8 cellular contexts compared by ENCODE assay signal in genomic region chr10:32149257-32149955, GRCh38.
A peak's percentile ranks its signal among the peaks of the same experiment; 100 is the strongest.
DNase-seq lines count a peak whose midpoint lies in the region; ATAC-seq, FAIRE-seq and TF ChIP-seq lines count a peak whose summit lies in the region.

No MANE protein-coding gene starts in this region.

- H3K4ac ChIP-seq in mesenchymal stem cell (ENCODE audit: low read depth in 1 of 2, low read length in 2 of 2) = no peak overlapping the region

- H3K27me3 ChIP-seq in astrocyte (ENCODE audit: insufficient read depth, low read length) (no peaks in the 10 kb centered on the region), mesenchymal stem cell (ENCODE audit: control insufficient read depth in 1 of 2, insufficient read depth in 1 of 2, low read length in 2 of 2) (no peaks in the 10 kb centered on the region)

- H3K9me3 Mint-ChIP-seq in astrocyte (ENCODE audit: unreplicated experiment) = peaks cover 8% of the 10 kb centered on the region

- H3K27ac ChIP-seq in astrocyte (ENCODE audit: low read depth, low read length) (peak overlapping the region; percentile 92), mesenchymal stem cell (ENCODE audit: low read length, poor library complexity, severe bottlenecking) (peak overlapping the region; percentile 73)

- WGBS in mesenchymal stem cell = 44% methylated on average over 8 of the region's 8 CpGs

- no peaks in the 10 kb centered on the region for H3K79me2 ChIP-seq in astrocyte (ENCODE audit: insufficient read depth, low read length)

- H4K20me1 ChIP-seq in astrocyte (ENCODE audit: insufficient read depth, low read length) = no peaks in the 10 kb centered on the region

- H3K9me3 ChIP-seq in astrocyte (ENCODE audit: insufficient read depth, low read depth, low read length) (no peaks in the 10 kb centered on the region), mesenchymal stem cell (ENCODE audit: control insufficient read depth, low read length) (peaks cover 5% of the 10 kb centered on the region)

- no peaks in the 10 kb centered on the region for H3K27me3 Mint-ChIP-seq in astrocyte (ENCODE audit: low read depth, unreplicated experiment)

- no peak for FAIRE-seq in astrocyte (lab: Jason Lieb, UNC)

- H3K9ac ChIP-seq in astrocyte (ENCODE audit: low read length) = peak overlapping the region; percentile 89
- peak overlapping the region; percentile 89 for H3K9ac ChIP-seq in mesenchymal stem cell (ENCODE audit: low read length)

- H3K36me3 ChIP-seq in astrocyte (ENCODE audit: insufficient read depth, low read length) = no peaks in the 10 kb centered on the region
- no peaks in the 10 kb centered on the region for H3K36me3 ChIP-seq in mesenchymal stem cell (ENCODE audit: control insufficient read depth in 1 of 2, insufficient read depth in 2 of 2, low read depth in 1 of 2, low read length in 2 of 2)

- no peak overlapping the region for H4K91ac ChIP-seq in mesenchymal stem cell (ENCODE audit: low read length)

- H2BK120ac ChIP-seq in mesenchymal stem cell (ENCODE audit: low read depth, low read length) = no peak overlapping the region

- TF ChIP-seq CTCF in astrocyte (IDR thresholded peaks at IDR 0.05; ENCODE audit: insufficient read depth, low read depth, low read length) = no peak

- H2BK12ac ChIP-seq in mesenchymal stem cell (ENCODE audit: low read length in 2 of 2) = no peak overlapping the region

- ATAC-seq in GM21367 (IDR thresholded peaks at IDR 0.05; ENCODE audit: unreplicated experiment) (peak; percentile 93), HG03520 (IDR thresholded peaks at IDR 0.05; ENCODE audit: unreplicated experiment) (peak; percentile 92)

- H3K4me3 Mint-ChIP-seq in astrocyte (ENCODE audit: unreplicated experiment) = no peak overlapping the region

- H3K4me1 Mint-ChIP-seq in astrocyte (ENCODE audit: low read depth, unreplicated experiment) = peaks cover 16% of the 10 kb centered on the region

- H3K4me3 ChIP-seq in astrocyte (ENCODE audit: insufficient read depth, low read depth, low read length) (peak overlapping the region; percentile 32), mesenchymal stem cell (ENCODE audit: insufficient read depth in 1 of 2, low read depth in 1 of 2, low read length in 2 of 2) (peak overlapping the region in 1 of 2 experiments; percentile 65)

- no peak overlapping the region for H2BK15ac ChIP-seq in mesenchymal stem cell (ENCODE audit: low read depth, poor library complexity, severe bottlenecking)

- no peak overlapping the region for H2BK5ac ChIP-seq in mesenchymal stem cell (ENCODE audit: low read depth, low read length, poor library complexity, severe bottlenecking)

- H3K18ac ChIP-seq in mesenchymal stem cell (ENCODE audit: low read depth in 1 of 2, low read length in 2 of 2) = no peak overlapping the region

- H3K27ac Mint-ChIP-seq in astrocyte (ENCODE audit: unreplicated experiment) = peak overlapping the region; percentile 97

- H2AFZ ChIP-seq in astrocyte (ENCODE audit: low read depth, low read length) = peak overlapping the region; percentile 49
- no peak overlapping the region for H2AFZ ChIP-seq in mesenchymal stem cell (ENCODE audit: low read depth, low read length)

- no peak overlapping the region for H4K8ac ChIP-seq in mesenchymal stem cell (ENCODE audit: low read length)

- H3K4me1 ChIP-seq in astrocyte (ENCODE audit: insufficient read depth, low read length) (peaks cover 22% of the 10 kb centered on the region), mesenchymal stem cell (ENCODE audit: control insufficient read depth, insufficient read depth, low read depth, low read length) (peaks cover 11% of the 10 kb centered on the region)

- no peak overlapping the region for H3K23ac ChIP-seq in mesenchymal stem cell (ENCODE audit: low read length in 2 of 2)

- H3K4me2 ChIP-seq in astrocyte (ENCODE audit: low read length) (peak overlapping the region; percentile 81), mesenchymal stem cell (ENCODE audit: low read length, poor library complexity, severe bottlenecking) (peak overlapping the region; percentile 14)

- H3K36me3 Mint-ChIP-seq in astrocyte (ENCODE audit: low read depth, unreplicated experiment) = no peaks in the 10 kb centered on the region

- DNase-seq in GM04504 (ENCODE audit: low read depth) (peak; percentile 95), astrocyte (ENCODE audit: low read depth) (peak; percentile 96), mesenchymal stem cell (peak; percentile 75), GDM1 (lab: John Stamatoyannopoulos, UW) (no peak), SIG-M5 (lab: John Stamatoyannopoulos, UW) (no peak), NCI-H1092 (lab: John Stamatoyannopoulos, UW) (no peak)

- H2AK5ac ChIP-seq in mesenchymal stem cell (ENCODE audit: low read length, severe bottlenecking) = no peak overlapping the region

- no peak overlapping the region for H3K14ac ChIP-seq in mesenchymal stem cell (ENCODE audit: low read length in 2 of 2)

- no peaks in the 10 kb centered on the region for H3K79me1 ChIP-seq in mesenchymal stem cell (replicated peaks; ENCODE audit: low read length, poor library complexity, severe bottlenecking)

Comparison
In these comparisons a context has a peak if more than half of its experiments do, and no peak if none do; other contexts are left out.
1. DNase-seq: peak in GM04504 (single experiment), astrocyte (single experiment) and mesenchymal stem cell (single experiment); none in GDM1 (single experiment), SIG-M5 (single experiment) and NCI-H1092 (single experiment).